In the genomic region with DNA sequence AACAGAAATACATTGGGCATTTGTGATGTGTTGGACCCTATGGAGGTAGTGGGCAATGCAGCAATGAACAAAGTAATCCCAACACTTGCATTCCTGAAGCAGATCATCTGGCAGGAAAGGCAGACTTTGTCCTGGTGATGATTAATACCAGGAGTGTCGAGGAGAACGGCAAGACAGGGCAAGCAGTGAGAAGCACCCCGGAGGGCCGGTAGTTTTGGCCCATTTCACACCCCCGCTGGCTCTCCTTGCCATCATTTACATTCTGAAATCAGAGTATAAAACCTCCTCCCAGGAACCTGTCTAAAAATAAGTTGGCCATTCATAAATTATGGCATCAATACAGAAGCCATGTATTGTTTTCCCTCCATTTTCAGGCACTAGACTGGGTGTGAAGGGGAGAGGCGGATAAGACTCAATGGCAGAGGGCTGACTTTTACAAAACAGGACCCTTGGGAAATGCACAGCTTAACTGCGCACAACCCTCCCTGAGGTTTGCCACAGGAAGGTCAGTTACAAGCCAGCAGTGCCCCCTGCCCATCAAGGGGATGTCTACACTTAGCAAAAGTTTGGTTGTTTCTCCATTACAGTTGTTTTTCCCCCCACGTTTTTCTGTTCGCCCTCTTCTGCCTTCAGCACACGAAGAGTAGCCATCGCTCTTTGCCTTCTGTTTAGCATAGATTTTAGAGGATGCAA, we compare ENCODE assay signal across 21 cellular contexts. TPM values are rescaled to one million over a fixed set of nuclear protein-coding genes. Genes with fewer than 3 reads are reported as not detected.
"Had no signal": no experiment of that assay in that cellular context is flagged by ENCODE, and none has a peak within 500 bp of the region (broad histone marks: within the 10 kb centered on the region; RNA-seq: fewer than 3 reads in every experiment).

No MANE protein-coding gene starts in this region.

- H3K4me3 Mint-ChIP-seq: activated CD4-positive, alpha-beta T cell treated with anti-CD3 and anti-CD28 coated beads, Interleukin-2, amount 10 ng/mL, durations not matched to agents 7 days and 5 days; central memory CD8-positive, alpha-beta T cell; nephron progenitor cell had no signal

- H3K4me3 ChIP-seq: body of pancreas, left ventricle myocardium inferior, suprapubic skin, upper lobe of right lung had no signal

- H3K27ac Mint-ChIP-seq: activated CD4-positive, alpha-beta T cell treated with anti-CD3 and anti-CD28 coated beads, Interleukin-2, amount 10 ng/mL, durations not matched to agents 7 days and 5 days; activated naive CD4-positive, alpha-beta T cell treated with anti-CD3 and anti-CD28 coated beads, Interleukin-2, amount 50 U/mL, for 72 hours; nephron progenitor cell had no signal

- H3K27me3 Mint-ChIP-seq: central memory CD8-positive, alpha-beta T cell had no signal

- H2AFZ ChIP-seq: parathyroid adenoma had no signal

- H3K9me3 ChIP-seq: body of pancreas, left ventricle myocardium inferior, suprapubic skin, upper lobe of right lung had no signal

- H3K27ac ChIP-seq: body of pancreas, left ventricle myocardium inferior, parathyroid adenoma, suprapubic skin, upper lobe of right lung had no signal

- H3K36me3 Mint-ChIP-seq: activated naive CD4-positive, alpha-beta T cell treated with anti-CD3 and anti-CD28 coated beads, Interleukin-2, amount 50 U/mL, for 72 hours had no signal

- H3K27me3 ChIP-seq: body of pancreas, suprapubic skin, upper lobe of right lung had no signal

- H3K4me1 Mint-ChIP-seq: activated CD4-positive, alpha-beta T cell treated with anti-CD3 and anti-CD28 coated beads, Interleukin-2, amount 10 ng/mL, durations not matched to agents 7 days and 5 days; central memory CD8-positive, alpha-beta T cell; nephron progenitor cell had no signal

- H3K4me1 ChIP-seq: body of pancreas, left ventricle myocardium inferior, parathyroid adenoma, upper lobe of right lung had no signal

- ATAC-seq: activated naive CD4-positive, alpha-beta T cell treated with anti-CD3 and anti-CD28 coated beads, Interleukin-2, amount 50 U/mL, for 72 hours; body of pancreas; stimulated activated naive CD8-positive, alpha-beta T cell treated with anti-CD3 and anti-CD28 coated beads, Interleukin-15, Interleukin-2, amounts not matched to agents 100 U/mL and 50 U/mL, for 24 hours; upper lobe of right lung had no signal

- H3K79me2 ChIP-seq: parathyroid adenoma had no signal

- DNase-seq: activated CD4-positive, alpha-beta T cell treated with anti-CD3 and anti-CD28 coated beads, Interleukin-2, amount 10 ng/mL, durations not matched to agents 7 days and 5 days; activated CD4-positive, CD25-positive, alpha-beta regulatory T cell; activated effector memory CD4-positive, alpha-beta T cell treated with anti-CD3 and anti-CD28 coated beads, Interleukin-2, amount 50 U/mL, for 16 hours; activated T-cell treated with anti-CD3 and anti-CD28 coated beads, Interleukin-2, amount 50 U/mL, for 1 hour; amniotic stem cell; body of pancreas; dermis blood vessel endothelial cell; glutamatergic neuron; islet precursor cell; left ventricle myocardium inferior; mesenchymal stem cell; nephron progenitor cell; stimulated activated CD4-positive, alpha-beta T cell treated with anti-CD3 and anti-CD28 coated beads, Interleukin-2, amount 100 ng/mL, for 48 hours; stimulated activated naive CD8-positive, alpha-beta T cell treated with anti-CD3 and anti-CD28 coated beads, Interleukin-15, Interleukin-2, amounts not matched to agents 100 U/mL and 50 U/mL, for 24 hours; upper lobe of right lung had no signal

- H3K9ac ChIP-seq: parathyroid adenoma had no signal

- H3K9me3 Mint-ChIP-seq: activated CD4-positive, alpha-beta T cell treated with anti-CD3 and anti-CD28 coated beads, Interleukin-2, amount 10 ng/mL, durations not matched to agents 7 days and 5 days; nephron progenitor cell had no signal

- H3K36me3 ChIP-seq: left ventricle myocardium inferior, suprapubic skin, upper lobe of right lung had no signal

RNA-seq across cellular contexts. Expression of a gene that starts 55.6 kb away (rescaled TPM):
- total RNA-seq: activated CD4-positive, alpha-beta T cell treated with anti-CD3 and anti-CD28 coated beads, Interleukin-2, amount 10 ng/mL, durations not matched to agents 7 days and 5 days; activated naive CD4-positive, alpha-beta T cell treated with anti-CD3 and anti-CD28 coated beads, Interleukin-2, amount 50 U/mL, for 72 hours; dermis blood vessel endothelial cell; fibroblast of villous mesenchyme; renal cortical epithelial cell; upper lobe of right lung had no signal
